ENCODE assay signal across 9 cellular contexts in the genomic region with DNA sequence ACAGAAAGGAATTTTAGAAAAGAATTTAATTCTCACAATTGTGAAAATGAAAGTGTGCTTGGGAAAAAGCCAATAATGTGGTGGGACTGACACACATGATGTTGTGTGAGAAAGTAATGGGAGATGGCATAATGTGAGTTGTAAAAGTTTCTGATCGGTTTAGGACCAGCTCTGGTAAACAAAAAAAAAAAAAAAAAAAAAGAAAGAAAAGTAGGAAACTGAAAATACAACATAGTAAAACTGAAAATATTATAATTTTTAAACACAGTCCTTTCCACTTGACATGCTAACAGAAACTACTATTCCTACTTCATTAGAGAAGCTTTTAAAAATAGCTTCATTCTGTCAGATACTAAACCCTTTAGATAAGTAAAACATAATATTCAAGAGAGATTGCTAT. TPM values are rescaled to one million over a fixed set of nuclear protein-coding genes. Genes with fewer than 3 reads are reported as not detected.
DNase-seq lines count a peak whose midpoint lies in the region; ATAC-seq lines count a peak whose summit lies in the region.
"Had no signal": no experiment of that assay in that cellular context is flagged by ENCODE, and none has a peak within 500 bp of the region (broad histone marks: within the 10 kb centered on the region; RNA-seq: fewer than 3 reads in every experiment).

No MANE protein-coding gene starts in this region.

- no peak overlapping the region for H3K4me3 Mint-ChIP-seq in activated naive CD4-positive, alpha-beta T cell treated with anti-CD3 and anti-CD28 coated beads for 36 hours
- H3K4me3 Mint-ChIP-seq in T-helper 17 cell = no peak overlapping the region
- H3K4me3 Mint-ChIP-seq in stimulated activated naive CD8-positive, alpha-beta T cell treated with anti-CD3 and anti-CD28 coated beads, Interleukin-15, amount 100 ng/mL, for 72 hours = peak overlapping the region; percentile 69 to 75

- intact Hi-C loops in activated naive CD4-positive, alpha-beta T cell treated with anti-CD3 and anti-CD28 coated beads for 36 hours (cut with micrococcal nuclease) = no loop called here

- CTCF ChIA-PET in activated naive CD4-positive, alpha-beta T cell treated with anti-CD3 and anti-CD28 coated beads for 36 hours (lab: Charles Lee) = interaction anchor here (0.7 kb wide), 3 partner anchors 8 to 101 kb away, joined by 3 to 4 read pairs (median 3); partner anchors contain the start of gene RAP1GDS1

- ATAC-seq in HG03039 (IDR thresholded peaks at IDR 0.05; ENCODE audit: unreplicated experiment) (peak; percentile 53), T-helper 17 cell (no peak)
- ATAC-seq in stimulated activated naive CD8-positive, alpha-beta T cell treated with anti-CD3 and anti-CD28 coated beads, Interleukin-15, amount 100 ng/mL, for 72 hours = peak; percentile 69
- ATAC-seq: HCT116 had no signal

- H3K36me3 Mint-ChIP-seq in activated naive CD4-positive, alpha-beta T cell treated with anti-CD3 and anti-CD28 coated beads for 36 hours (ENCODE audit: low read depth) = peaks cover 9% of the 10 kb centered on the region
- no peaks in the 10 kb centered on the region for H3K36me3 Mint-ChIP-seq in T-helper 17 cell (ENCODE audit: low read depth)

- no peaks in the 10 kb centered on the region for H3K9me3 ChIP-seq in T-helper 17 cell (ENCODE audit: control insufficient read depth, low read length, poor library complexity, severe bottlenecking)

- H3K4me1 Mint-ChIP-seq in activated naive CD4-positive, alpha-beta T cell treated with anti-CD3 and anti-CD28 coated beads for 36 hours (ENCODE audit: low read depth) = peaks cover 37% of the 10 kb centered on the region
- peaks cover 23% of the 10 kb centered on the region for H3K4me1 Mint-ChIP-seq in T-helper 17 cell
- peaks cover 33% of the 10 kb centered on the region for H3K4me1 Mint-ChIP-seq in stimulated activated naive CD8-positive, alpha-beta T cell treated with anti-CD3 and anti-CD28 coated beads, Interleukin-15, amount 100 ng/mL, for 72 hours

- no peaks in the 10 kb centered on the region for H3K9me3 Mint-ChIP-seq in activated naive CD4-positive, alpha-beta T cell treated with anti-CD3 and anti-CD28 coated beads for 36 hours
- no peaks in the 10 kb centered on the region for H3K9me3 Mint-ChIP-seq in stimulated activated naive CD8-positive, alpha-beta T cell treated with anti-CD3 and anti-CD28 coated beads, Interleukin-15, amount 100 ng/mL, for 72 hours

- H3K27me3 Mint-ChIP-seq in activated naive CD4-positive, alpha-beta T cell treated with anti-CD3 and anti-CD28 coated beads for 36 hours (ENCODE audit: low read depth) = no peaks in the 10 kb centered on the region
- no peaks in the 10 kb centered on the region for H3K27me3 Mint-ChIP-seq in T-helper 17 cell
- H3K27me3 Mint-ChIP-seq in stimulated activated naive CD8-positive, alpha-beta T cell treated with anti-CD3 and anti-CD28 coated beads, Interleukin-15, amount 100 ng/mL, for 72 hours = no peaks in the 10 kb centered on the region

- DNase-seq in activated naive CD4-positive, alpha-beta T cell treated with anti-CD3 and anti-CD28 coated beads for 36 hours = no peak
- no peak for DNase-seq in activated naive CD4-positive, alpha-beta T cell treated with Interleukin-2 at 50 U/mL for 16 hours
- DNase-seq in T-helper 17 cell (no peak), LoVo (ENCODE audit: low spot score) (no peak), nucleus accumbens (lab: John Stamatoyannopoulos, UW) (no peak), DMS79 treated with DMSO at 0.1 percent for 48 hours (lab: John Stamatoyannopoulos, UW) (no peak)
- DNase-seq in stimulated activated naive CD8-positive, alpha-beta T cell treated with anti-CD3 and anti-CD28 coated beads, Interleukin-15, amount 100 ng/mL, for 72 hours = no peak

- H3K27ac Mint-ChIP-seq in activated naive CD4-positive, alpha-beta T cell treated with anti-CD3 and anti-CD28 coated beads for 36 hours = peak overlapping the region; percentile 36
- peak overlapping the region; percentile 86 for H3K27ac Mint-ChIP-seq in T-helper 17 cell
- H3K27ac Mint-ChIP-seq in stimulated activated naive CD8-positive, alpha-beta T cell treated with anti-CD3 and anti-CD28 coated beads, Interleukin-15, amount 100 ng/mL, for 72 hours = peak overlapping the region; percentile 63 to 78

RNA-seq across cellular contexts. Expression of gene RAP1GDS1, which starts 28.2 kb away (rescaled TPM):
- total RNA-seq in activated naive CD4-positive, alpha-beta T cell treated with anti-CD3 and anti-CD28 coated beads for 36 hours = 10 to 100 TPM; 36.7 to 40.9 TPM
- 10 to 100 TPM; 41.0 to 47.0 TPM for total RNA-seq in T-helper 17 cell

Comparison
In these comparisons a context has a peak if more than half of its experiments do, and no peak if none do; other contexts are left out.
1. H3K27ac Mint-ChIP-seq: peak in every context shown above with its lines; median percentile 86 in T-helper 17 cell; 70 in stimulated activated naive CD8-positive, alpha-beta T cell treated with anti-CD3 and anti-CD28 coated beads, Interleukin-15, amount 100 ng/mL, for 72 hours; 36 in activated naive CD4-positive, alpha-beta T cell treated with anti-CD3 and anti-CD28 coated beads for 36 hours.
2. H3K4me3 Mint-ChIP-seq: peak in stimulated activated naive CD8-positive, alpha-beta T cell treated with anti-CD3 and anti-CD28 coated beads, Interleukin-15, amount 100 ng/mL, for 72 hours (2 of 2); none in activated naive CD4-positive, alpha-beta T cell treated with anti-CD3 and anti-CD28 coated beads for 36 hours (single experiment) and T-helper 17 cell (single experiment).